In the genomic region with DNA sequence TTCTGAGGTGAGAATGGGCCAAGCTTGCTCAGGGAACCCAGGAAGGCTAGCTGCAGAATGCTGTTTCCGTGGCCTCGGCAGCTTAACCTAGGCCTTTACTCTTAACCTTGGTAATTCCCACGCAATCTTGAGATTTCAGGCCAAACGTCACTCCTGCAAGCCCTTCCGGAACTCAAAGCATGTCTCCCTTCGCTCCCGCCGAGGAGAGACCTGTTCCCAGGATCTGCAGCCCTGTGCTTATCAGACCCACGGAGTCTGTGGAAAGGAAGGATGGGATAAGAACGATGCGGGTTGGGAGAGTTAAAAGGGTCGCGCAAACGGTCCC, we compare ENCODE assay signal across 8 cellular contexts. TPM values are rescaled to one million over a fixed set of nuclear protein-coding genes. Genes with fewer than 3 reads are reported as not detected.
DNase-seq lines count a peak whose midpoint lies in the region; ATAC-seq and TF ChIP-seq lines count a peak whose summit lies in the region.

No MANE protein-coding gene starts in this region.

- H3K4me1 Mint-ChIP-seq in activated CD4-positive, alpha-beta memory T cell treated with anti-CD3 and anti-CD28 coated beads, Interleukin-2, amount 10 ng/mL, durations not matched to agents 7 days and 5 days = peaks cover 24% of the 10 kb centered on the region

- DNase-seq in GM12864 (ENCODE audit: low read depth) = no peak
- no peak for DNase-seq in activated CD4-positive, alpha-beta memory T cell treated with anti-CD3 and anti-CD28 coated beads, Interleukin-2, amount 10 ng/mL, durations not matched to agents 7 days and 5 days
- DNase-seq in Right ventricle myocardium superior = no peak
- DNase-seq in skeletal muscle cell (ENCODE audit: low read depth) = no peak
- DNase-seq in GM10248 (ENCODE audit: extremely low spot score) = no peak
- no peak for DNase-seq in RKO (ENCODE audit: low spot score)

- H3K4me3 Mint-ChIP-seq in activated CD4-positive, alpha-beta memory T cell treated with anti-CD3 and anti-CD28 coated beads, Interleukin-2, amount 10 ng/mL, durations not matched to agents 7 days and 5 days = peak overlapping the region; percentile 80

- CTCF ChIA-PET in activated CD4-positive, alpha-beta memory T cell treated with anti-CD3 and anti-CD28 coated beads, Interleukin-2, amount 10 ng/mL, durations not matched to agents 7 days and 5 days (lab: Charles Lee) = interaction anchor here (1.7 to 2.0 kb wide), 2 partner anchors 47 to 114 kb away, joined by 4 to 7 read pairs; partner anchors contain the start of gene ZNF594
- CTCF ChIA-PET in GM10248 (lab: Yijun Ruan, JAX) = no interaction called here

- ATAC-seq in Right ventricle myocardium superior (ENCODE audit: poor library complexity) (peak; percentile 33), GM19395 (IDR thresholded peaks at IDR 0.05; ENCODE audit: unreplicated experiment) (no peak), GM21528 (IDR thresholded peaks at IDR 0.05; ENCODE audit: low FRiP score, unreplicated experiment) (no peak)

- intact Hi-C loops in Right ventricle myocardium superior (cut with DNase I) = no loop called here

- POLR2A ChIA-PET in activated CD4-positive, alpha-beta memory T cell treated with anti-CD3 and anti-CD28 coated beads, Interleukin-2, amount 10 ng/mL, durations not matched to agents 7 days and 5 days (lab: Charles Lee) = interaction anchor here (0.6 to 1.6 kb wide), 5 partner anchors 14 to 138 kb away, joined by 3 to 10 read pairs (median 3); partner anchors contain the start of genes RNF167, SLC25A11, ZNF232 and ZNF594
- POLR2A ChIA-PET in GM10248 (lab: Yijun Ruan, JAX) = no interaction called here

- peak overlapping the region; percentile 78 for H3K27ac Mint-ChIP-seq in activated CD4-positive, alpha-beta memory T cell treated with anti-CD3 and anti-CD28 coated beads, Interleukin-2, amount 10 ng/mL, durations not matched to agents 7 days and 5 days

- peak overlapping the region; percentile 69 for H3K4me3 ChIP-seq in GM12864 (ENCODE audit: low read depth, low read length)
- peak overlapping the region; percentile 76 for H3K4me3 ChIP-seq in skeletal muscle cell (ENCODE audit: low read depth, low read length)

- no peak for TF ChIP-seq CTCF in GM12864 (IDR thresholded peaks at IDR 0.05; ENCODE audit: low read depth, low read length, missing control alignments)
- TF ChIP-seq CTCF in GM10248 (IDR thresholded peaks at IDR 0.05; ENCODE audit: control extremely low read depth, extremely low read depth, low read depth, missing control alignments) = no peak

- H3K36me3 Mint-ChIP-seq in activated CD4-positive, alpha-beta memory T cell treated with anti-CD3 and anti-CD28 coated beads, Interleukin-2, amount 10 ng/mL, durations not matched to agents 7 days and 5 days (ENCODE audit: low read depth) = peaks cover 32% of the 10 kb centered on the region

- peaks cover 20% of the 10 kb centered on the region for H3K9me3 Mint-ChIP-seq in activated CD4-positive, alpha-beta memory T cell treated with anti-CD3 and anti-CD28 coated beads, Interleukin-2, amount 10 ng/mL, durations not matched to agents 7 days and 5 days

- H3K27me3 Mint-ChIP-seq in activated CD4-positive, alpha-beta memory T cell treated with anti-CD3 and anti-CD28 coated beads, Interleukin-2, amount 10 ng/mL, durations not matched to agents 7 days and 5 days = no peaks in the 10 kb centered on the region

RNA-seq across cellular contexts. Expression of gene ZFP3, which starts 0.5 kb away (rescaled TPM):
- 1 to 10 TPM; 2.9 to 3.4 TPM for total RNA-seq in activated CD4-positive, alpha-beta memory T cell treated with anti-CD3 and anti-CD28 coated beads, Interleukin-2, amount 10 ng/mL, durations not matched to agents 7 days and 5 days
- 9.3 TPM for total RNA-seq in Right ventricle myocardium superior

RNA-seq across cellular contexts. Expression of gene ZNF232, which starts 33.9 kb away (rescaled TPM):
- 1 to 10 TPM; 6.4 to 6.7 TPM for total RNA-seq in activated CD4-positive, alpha-beta memory T cell treated with anti-CD3 and anti-CD28 coated beads, Interleukin-2, amount 10 ng/mL, durations not matched to agents 7 days and 5 days
- 3.3 TPM for total RNA-seq in Right ventricle myocardium superior

RNA-seq across cellular contexts. Expression of gene USP6, which starts 38.1 kb away (rescaled TPM):
- total RNA-seq in activated CD4-positive, alpha-beta memory T cell treated with anti-CD3 and anti-CD28 coated beads, Interleukin-2, amount 10 ng/mL, durations not matched to agents 7 days and 5 days = under 1 TPM; 0.08 to 0.10 TPM
- total RNA-seq in Right ventricle myocardium superior = not detected

RNA-seq across cellular contexts. Expression of gene SLC52A1, which starts 42.5 kb away (rescaled TPM):
- under 1 TPM; 0.65 to 0.68 TPM for total RNA-seq in activated CD4-positive, alpha-beta memory T cell treated with anti-CD3 and anti-CD28 coated beads, Interleukin-2, amount 10 ng/mL, durations not matched to agents 7 days and 5 days
- total RNA-seq in Right ventricle myocardium superior = not detected
